In genomic region chr1:21335088-21335678, GRCh38 we compare ENCODE assay signal across 9 cellular contexts. TPM values are rescaled to one million over a fixed set of nuclear protein-coding genes. Genes with fewer than 3 reads are reported as not detected.
A peak's percentile ranks its signal among the peaks of the same experiment; 100 is the strongest.
DNase-seq lines count a peak whose midpoint lies in the region; ATAC-seq and TF ChIP-seq lines count a peak whose summit lies in the region.
"Had no signal": no experiment of that assay in that cellular context is flagged by ENCODE, and none has a peak within 500 bp of the region (broad histone marks: within the 10 kb centered on the region; RNA-seq: fewer than 3 reads in every experiment).

No MANE protein-coding gene starts in this region.

- no peak for ATAC-seq in GM18870 (IDR thresholded peaks at IDR 0.05; ENCODE audit: unreplicated experiment)
- ATAC-seq in HG02610 (IDR thresholded peaks at IDR 0.05; ENCODE audit: unreplicated experiment) = no peak

- H3K4me1 Mint-ChIP-seq in chondrocyte (ENCODE audit: low read depth) (peaks cover 81% of the 10 kb centered on the region), nephron (peaks cover 69% of the 10 kb centered on the region)

- H3K27ac Mint-ChIP-seq in chondrocyte (ENCODE audit: unreplicated experiment) = peak overlapping the region; percentile 96
- peak overlapping the region; percentile 84 to 90 (median 86) for H3K27ac Mint-ChIP-seq in nephron

- DNase-seq in BE2C (no peak), chondrocyte (ENCODE audit: low spot score) (no peak), COLO668 (lab: John Stamatoyannopoulos, UW; ENCODE audit: unreplicated experiment) (no peak), occipital lobe (lab: John Stamatoyannopoulos, UW) (no peak)
- DNase-seq: NCI-H146 had no signal

- H3K27me3 ChIP-seq in BE2C = no peaks in the 10 kb centered on the region

- no peaks in the 10 kb centered on the region for H3K27me3 Mint-ChIP-seq in chondrocyte (ENCODE audit: low read depth)
- H3K27me3 Mint-ChIP-seq in nephron (ENCODE audit: low read depth) = peaks cover 16% of the 10 kb centered on the region

- H3K27ac ChIP-seq in KOPT-K1 (ENCODE audit: low read depth, low read length, poor library complexity, severe bottlenecking) = peak overlapping the region; percentile 68

- peaks cover 26% of the 10 kb centered on the region for H3K4me1 ChIP-seq in BE2C

- no peaks in the 10 kb centered on the region for H3K9me3 ChIP-seq in BE2C
- no peaks in the 10 kb centered on the region for H3K9me3 ChIP-seq in KOPT-K1 (ENCODE audit: insufficient read depth, low read length, poor library complexity, severe bottlenecking)

- no peak for TF ChIP-seq CTCF in BE2C (IDR thresholded peaks at IDR 0.05; ENCODE audit: low read depth, low read length)
- TF ChIP-seq CTCF in chondrocyte (IDR thresholded peaks at IDR 0.05) = peak; percentile 65
- peak in 1 of 3 experiments; percentile 22 for TF ChIP-seq CTCF in nephron (IDR thresholded peaks at IDR 0.05; ENCODE audit: unreplicated experiment in 3 of 3)

- no peaks in the 10 kb centered on the region for H3K9me3 Mint-ChIP-seq in chondrocyte (ENCODE audit: low read depth)
- no peaks in the 10 kb centered on the region for H3K9me3 Mint-ChIP-seq in nephron

- H3K36me3 ChIP-seq in BE2C (peaks cover 2% of the 10 kb centered on the region; the same call in 1 of the 2 replicates), KOPT-K1 (ENCODE audit: insufficient read depth, low read length) (no peaks in the 10 kb centered on the region; the same call in 1 of the 2 replicates)

- peak overlapping the region; percentile 32 for H3K4me3 ChIP-seq in BE2C (ENCODE audit: low read depth, low read length)

- peak overlapping the region; percentile 56 for H3K4me3 Mint-ChIP-seq in chondrocyte (ENCODE audit: unreplicated experiment)
- H3K4me3 Mint-ChIP-seq in nephron = peak overlapping the region; percentile 47 to 70 (median 69)

- H3K36me3 Mint-ChIP-seq in chondrocyte (ENCODE audit: low read depth) (no peaks in the 10 kb centered on the region), nephron (ENCODE audit: low read depth) (no peaks in the 10 kb centered on the region)

RNA-seq across cellular contexts. Expression of gene ECE1, which starts 44.9 kb away (rescaled TPM):
- polyA plus RNA-seq in BE2C (2012; ENCODE audit: insufficient read depth, insufficient read length, low read depth) = 52.5 TPM
- total RNA-seq in chondrocyte (83.7 to 99.2 TPM (median 98.5 TPM) in 3 replicates), occipital lobe (9.5 TPM)
